19 cellular contexts compared by ENCODE assay signal in the genomic region with DNA sequence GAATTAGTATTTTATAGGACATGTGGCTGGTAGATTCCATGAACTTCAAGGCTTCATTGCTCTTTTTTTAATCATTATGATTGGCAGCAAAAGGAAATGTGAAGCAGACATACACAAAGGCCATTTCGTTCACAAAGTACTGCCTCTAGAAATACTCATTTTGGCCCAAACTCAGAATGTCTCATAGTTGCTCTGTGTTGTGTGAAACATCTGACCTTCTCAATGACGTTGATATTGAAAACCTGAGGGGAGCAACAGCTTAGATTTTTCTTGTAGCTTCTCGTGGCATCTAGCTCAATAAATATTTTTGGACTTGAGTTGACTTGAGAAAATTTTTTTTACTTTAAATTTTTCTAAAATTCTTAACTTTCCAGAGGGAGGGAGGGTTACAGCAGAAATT. TPM values are rescaled to one million over a fixed set of nuclear protein-coding genes. Genes with fewer than 3 reads are reported as not detected.
"Had no signal": no experiment of that assay in that cellular context is flagged by ENCODE, and none has a peak within 500 bp of the region (broad histone marks: within the 10 kb centered on the region; RNA-seq: fewer than 3 reads in every experiment).

No MANE protein-coding gene starts in this region.

- H3K27me3 ChIP-seq: brain microvascular endothelial cell had no signal

- H3K27ac ChIP-seq: brain microvascular endothelial cell had no signal

- H3K36me3 ChIP-seq: brain microvascular endothelial cell had no signal

- ATAC-seq: activated T-cell treated with anti-CD3 and anti-CD28 coated beads, Interleukin-2, amount 50 U/mL, for 4 hours had no signal

- DNase-seq: activated B cell treated with CpG ODN at 0.5 μM for 24 hours; activated CD4-positive, alpha-beta memory T cell treated with anti-CD3 and anti-CD28 coated beads for 36 hours; activated CD4-positive, alpha-beta T cell treated with anti-CD3 and anti-CD28 coated beads for 1 hour; activated CD4-positive, alpha-beta T cell treated with anti-CD3 and anti-CD28 coated beads, Interleukin-2, amount 10 ng/mL, durations not matched to agents 7 days and 5 days; activated CD8-positive, alpha-beta memory T cell treated with anti-CD3 and anti-CD28 coated beads for 24 hours; activated effector memory CD4-positive, alpha-beta T cell treated with anti-CD3 and anti-CD28 coated beads, Interleukin-2, amount 50 U/mL, for 16 hours; activated naive CD4-positive, alpha-beta T cell treated with anti-CD3 and anti-CD28 coated beads for 36 hours; activated T-cell treated with anti-CD3 and anti-CD28 coated beads, Interleukin-2, amount 50 U/mL, for 4 hours; caudate nucleus; Kasumi-1; NCI-H1105 treated with DMSO at 0.1 percent for 48 hours; NCI-H1436 treated with DMSO at 0.1 percent for 48 hours; NCI-H187; NCI-H2081; NCI-H510A treated with DMSO at 0.1 percent for 48 hours; SHP77 treated with DMSO at 0.1 percent for 48 hours; T1000 had no signal

RNA-seq across cellular contexts. Expression of a gene that starts 12.4 kb away (rescaled TPM):
- total RNA-seq: activated B cell treated with CpG ODN at 0.5 μM for 24 hours; activated CD4-positive, alpha-beta memory T cell treated with anti-CD3 and anti-CD28 coated beads for 36 hours; activated CD4-positive, alpha-beta T cell treated with anti-CD3 and anti-CD28 coated beads, Interleukin-2, amount 10 ng/mL, durations not matched to agents 7 days and 5 days; activated naive CD4-positive, alpha-beta T cell treated with anti-CD3 and anti-CD28 coated beads for 36 hours; activated T-cell treated with anti-CD3 and anti-CD28 coated beads, Interleukin-2, amount 50 U/mL, for 4 hours; SK-MEL-5 had no signal
